In genomic region chr9:2602704-2603116, GRCh38 we compare ENCODE assay signal across 12 cellular contexts. TPM values are rescaled to one million over a fixed set of nuclear protein-coding genes. Genes with fewer than 3 reads are reported as not detected.
DNase-seq lines count a peak whose midpoint lies in the region; ATAC-seq and TF ChIP-seq lines count a peak whose summit lies in the region.
"Had no signal": no experiment of that assay in that cellular context is flagged by ENCODE, and none has a peak within 500 bp of the region (broad histone marks: within the 10 kb centered on the region; RNA-seq: fewer than 3 reads in every experiment).

No MANE protein-coding gene starts in this region.

- no peak overlapping the region for H3K27ac ChIP-seq in CD4-positive, alpha-beta T cell (ENCODE audit: low read depth, low read length)
- H3K27ac ChIP-seq: epithelial cell of prostate, SK-N-MC had no signal

- DNase-seq in NCI-H345 (lab: John Stamatoyannopoulos, UW), result peak; percentile 67
- DNase-seq in kidney tubule cell (ENCODE audit: low spot score), result peak; percentile 9
- no peak for DNase-seq in foreskin melanocyte
- no peak for DNase-seq in CD4-positive, alpha-beta T cell
- no peak for DNase-seq in stimulated activated naive CD8-positive, alpha-beta T cell treated with anti-CD3 and anti-CD28 coated beads, Interleukin-15, Interleukin-2, amounts not matched to agents 100 U/mL and 50 U/mL, for 24 hours
- DNase-seq in activated T-helper 2 cell treated with anti-CD3 and anti-CD28 coated beads, Interferon-gamma antibody, Interleukin-2, Interleukin-4, amounts not matched to agents 10 μg/mL and 5 μg/mL and 100 μg/mL, durations not matched to agents 14 hours and 24 hours and 36 hours (ENCODE audit: low spot score), result no peak

- CTCF ChIA-PET in CD4-positive, alpha-beta T cell (lab: Charles Lee), result no interaction called here

- no peaks in the 10 kb centered on the region for H3K36me3 Mint-ChIP-seq in CD4-positive, alpha-beta T cell (ENCODE audit: low read depth)
- no peaks in the 10 kb centered on the region for H3K36me3 Mint-ChIP-seq in activated T-helper 2 cell treated with anti-CD3 and anti-CD28 coated beads, Interferon-gamma antibody, Interleukin-2, Interleukin-4, amounts not matched to agents 10 μg/mL and 5 μg/mL and 100 μg/mL, durations not matched to agents 14 hours and 24 hours and 36 hours (ENCODE audit: low read depth)
- H3K36me3 Mint-ChIP-seq: memory B cell, type B pancreatic cell had no signal

- TF ChIP-seq CTCF in CD4-positive, alpha-beta T cell (IDR thresholded peaks at IDR 0.05), result no peak

- intact Hi-C loops in CD4-positive, alpha-beta T cell (cut with DNase I, micrococcal nuclease), result no loop called here
- intact Hi-C loops in activated T-helper 2 cell treated with anti-CD3 and anti-CD28 coated beads, Interferon-gamma antibody, Interleukin-2, Interleukin-4, amounts not matched to agents 10 μg/mL and 5 μg/mL and 100 μg/mL, durations not matched to agents 14 hours and 24 hours and 36 hours (cut with micrococcal nuclease), result no loop called here

- ATAC-seq in GM18907 (IDR thresholded peaks at IDR 0.05; ENCODE audit: unreplicated experiment) (peak; percentile 72), HG02938 (IDR thresholded peaks at IDR 0.05; ENCODE audit: unreplicated experiment) (peak; percentile 69)
- ATAC-seq in CD4-positive, alpha-beta T cell (ENCODE audit: poor library complexity), result no peak
- no peak for ATAC-seq in stimulated activated naive CD8-positive, alpha-beta T cell treated with anti-CD3 and anti-CD28 coated beads, Interleukin-15, Interleukin-2, amounts not matched to agents 100 U/mL and 50 U/mL, for 24 hours

- no peak overlapping the region for H3K4me3 Mint-ChIP-seq in CD4-positive, alpha-beta T cell
- H3K4me3 Mint-ChIP-seq in activated T-helper 2 cell treated with anti-CD3 and anti-CD28 coated beads, Interferon-gamma antibody, Interleukin-2, Interleukin-4, amounts not matched to agents 10 μg/mL and 5 μg/mL and 100 μg/mL, durations not matched to agents 14 hours and 24 hours and 36 hours (ENCODE audit: low read depth), result no peak overlapping the region
- H3K4me3 Mint-ChIP-seq: memory B cell, type B pancreatic cell had no signal

- POLR2A ChIA-PET in CD4-positive, alpha-beta T cell (lab: Charles Lee), result no interaction called here

- H3K27me3 ChIP-seq in CD4-positive, alpha-beta T cell (ENCODE audit: control insufficient read depth, insufficient read depth, low read length), result peaks cover 4% of the 10 kb centered on the region

- H3K4me1 Mint-ChIP-seq in CD4-positive, alpha-beta T cell (ENCODE audit: low read depth), result no peaks in the 10 kb centered on the region
- H3K4me1 Mint-ChIP-seq in activated T-helper 2 cell treated with anti-CD3 and anti-CD28 coated beads, Interferon-gamma antibody, Interleukin-2, Interleukin-4, amounts not matched to agents 10 μg/mL and 5 μg/mL and 100 μg/mL, durations not matched to agents 14 hours and 24 hours and 36 hours (ENCODE audit: low read depth), result no peaks in the 10 kb centered on the region

- peaks cover 19% of the 10 kb centered on the region for H3K27me3 Mint-ChIP-seq in CD4-positive, alpha-beta T cell
- peaks cover 26% of the 10 kb centered on the region for H3K27me3 Mint-ChIP-seq in activated T-helper 2 cell treated with anti-CD3 and anti-CD28 coated beads, Interferon-gamma antibody, Interleukin-2, Interleukin-4, amounts not matched to agents 10 μg/mL and 5 μg/mL and 100 μg/mL, durations not matched to agents 14 hours and 24 hours and 36 hours (ENCODE audit: low read depth)

- H3K9me3 Mint-ChIP-seq in CD4-positive, alpha-beta T cell, result no peaks in the 10 kb centered on the region
- H3K9me3 Mint-ChIP-seq in activated T-helper 2 cell treated with anti-CD3 and anti-CD28 coated beads, Interferon-gamma antibody, Interleukin-2, Interleukin-4, amounts not matched to agents 10 μg/mL and 5 μg/mL and 100 μg/mL, durations not matched to agents 14 hours and 24 hours and 36 hours, result no peaks in the 10 kb centered on the region
- H3K9me3 Mint-ChIP-seq: memory B cell, type B pancreatic cell had no signal

- H3K9me3 ChIP-seq in CD4-positive, alpha-beta T cell (ENCODE audit: control insufficient read depth, low read length), result no peaks in the 10 kb centered on the region

- H3K27ac Mint-ChIP-seq in CD4-positive, alpha-beta T cell, result no peak overlapping the region
- H3K27ac Mint-ChIP-seq in activated T-helper 2 cell treated with anti-CD3 and anti-CD28 coated beads, Interferon-gamma antibody, Interleukin-2, Interleukin-4, amounts not matched to agents 10 μg/mL and 5 μg/mL and 100 μg/mL, durations not matched to agents 14 hours and 24 hours and 36 hours, result no peak overlapping the region
- H3K27ac Mint-ChIP-seq: memory B cell, type B pancreatic cell had no signal

RNA-seq across cellular contexts. Expression of gene VLDLR, which starts 18.9 kb away (rescaled TPM):
- total RNA-seq in CD4-positive, alpha-beta T cell, result under 1 TPM in 1 of 2 experiments, not detected in 1; 0.08 TPM
- total RNA-seq in activated T-helper 2 cell treated with anti-CD3 and anti-CD28 coated beads, Interferon-gamma antibody, Interleukin-2, Interleukin-4, amounts not matched to agents 10 μg/mL and 5 μg/mL and 100 μg/mL, durations not matched to agents 14 hours and 24 hours and 36 hours, result 12.6 and 12.8 TPM in 2 replicates

Comparison
In these comparisons a context has a peak if more than half of its experiments do, and no peak if none do; other contexts are left out.
1. ATAC-seq: peak in GM18907 (single experiment) and HG02938 (single experiment); none in CD4-positive, alpha-beta T cell (single experiment) and stimulated activated naive CD8-positive, alpha-beta T cell treated with anti-CD3 and anti-CD28 coated beads, Interleukin-15, Interleukin-2, amounts not matched to agents 100 U/mL and 50 U/mL, for 24 hours (single experiment).
2. DNase-seq: peak in NCI-H345 (single experiment) and kidney tubule cell (single experiment); none in foreskin melanocyte (single experiment), CD4-positive, alpha-beta T cell (0 of 10), stimulated activated naive CD8-positive, alpha-beta T cell treated with anti-CD3 and anti-CD28 coated beads, Interleukin-15, Interleukin-2, amounts not matched to agents 100 U/mL and 50 U/mL, for 24 hours (single experiment) and activated T-helper 2 cell treated with anti-CD3 and anti-CD28 coated beads, Interferon-gamma antibody, Interleukin-2, Interleukin-4, amounts not matched to agents 10 μg/mL and 5 μg/mL and 100 μg/mL, durations not matched to agents 14 hours and 24 hours and 36 hours (single experiment).
3. RNA of gene VLDLR, which starts 18.9 kb away (total RNA-seq): 12.6 to 12.8 TPM in activated T-helper 2 cell treated with anti-CD3 and anti-CD28 coated beads, Interferon-gamma antibody, Interleukin-2, Interleukin-4, amounts not matched to agents 10 μg/mL and 5 μg/mL and 100 μg/mL, durations not matched to agents 14 hours and 24 hours and 36 hours; 0.08 TPM in CD4-positive, alpha-beta T cell; every median in the first group is over 10 times any median in the second.